In genomic region chr17:37513711-37514110, GRCh38 we compare ENCODE assay signal across 14 cellular contexts. TPM values are rescaled to one million over a fixed set of nuclear protein-coding genes. Genes with fewer than 3 reads are reported as not detected.
DNase-seq lines count a peak whose midpoint lies in the region; ATAC-seq and TF ChIP-seq lines count a peak whose summit lies in the region.
"Had no signal": no experiment of that assay in that cellular context is flagged by ENCODE, and none has a peak within 500 bp of the region (broad histone marks: within the 10 kb centered on the region; RNA-seq: fewer than 3 reads in every experiment).

No MANE protein-coding gene starts in this region.

- H3K14ac ChIP-seq in mesenchymal stem cell (ENCODE audit: low read length in 2 of 2): no peak overlapping the region

- 92% methylated on average over 10 of the region's 10 CpGs for WGBS in mesenchymal stem cell

- no peak overlapping the region for H3K9ac ChIP-seq in mesenchymal stem cell (ENCODE audit: low read length)
- H3K9ac ChIP-seq: GM23248 had no signal

- H2AK5ac ChIP-seq in mesenchymal stem cell (ENCODE audit: low read length, severe bottlenecking): no peak overlapping the region

- no peak overlapping the region for H2BK5ac ChIP-seq in mesenchymal stem cell (ENCODE audit: low read depth, low read length, poor library complexity, severe bottlenecking)

- H4K91ac ChIP-seq in mesenchymal stem cell (ENCODE audit: low read length): no peak overlapping the region

- H3K4me1 ChIP-seq in mesenchymal stem cell (ENCODE audit: control insufficient read depth, insufficient read depth, low read depth, low read length): peaks cover 8% of the 10 kb centered on the region

- H2BK15ac ChIP-seq in mesenchymal stem cell (ENCODE audit: low read depth, poor library complexity, severe bottlenecking): no peak overlapping the region

- no peaks in the 10 kb centered on the region for H3K27me3 ChIP-seq in mesenchymal stem cell (ENCODE audit: control insufficient read depth in 1 of 2, insufficient read depth in 1 of 2, low read length in 2 of 2)

- H3K9me3 ChIP-seq in mesenchymal stem cell (ENCODE audit: control insufficient read depth, low read length): no peaks in the 10 kb centered on the region
- H3K9me3 ChIP-seq: Caco-2 had no signal

- H2BK120ac ChIP-seq in mesenchymal stem cell (ENCODE audit: low read depth, low read length): no peak overlapping the region

- H3K79me1 ChIP-seq in mesenchymal stem cell (replicated peaks; ENCODE audit: low read length, poor library complexity, severe bottlenecking): peaks cover 28% of the 10 kb centered on the region

- peak; percentile 13 for DNase-seq in DMS 273 (lab: John Stamatoyannopoulos, UW; ENCODE audit: unreplicated experiment)
- no peak for DNase-seq in DMS 273 treated with DMSO at 0.1 percent for 48 hours (lab: John Stamatoyannopoulos, UW)
- DNase-seq in COLO829 (ENCODE audit: low spot score): peak; percentile 16
- no peak for DNase-seq in mesenchymal stem cell
- no peak for DNase-seq in NCI-H1417 treated with DMSO at 0.1 percent for 48 hours (lab: John Stamatoyannopoulos, UW)
- no peak for DNase-seq in NCI-H2081 treated with DMSO at 0.1 percent for 48 hours (lab: John Stamatoyannopoulos, UW)
- DNase-seq: Caco-2; CD8-positive, alpha-beta T cell; GM23248 had no signal

- H3K27ac ChIP-seq in VCaP (peak overlapping the region; percentile 93), mesenchymal stem cell (ENCODE audit: low read length, poor library complexity, severe bottlenecking) (no peak overlapping the region)
- H3K27ac ChIP-seq: 22Rv1, GM23248 had no signal

- no peak for TF ChIP-seq CTCF in VCaP (conservative IDR thresholded peaks at IDR 0.05)

- no peak overlapping the region for H3K4me3 ChIP-seq in mesenchymal stem cell (ENCODE audit: insufficient read depth in 1 of 2, low read depth in 1 of 2, low read length in 2 of 2)
- H3K4me3 ChIP-seq: GM12878, GM23248 had no signal

- H2AFZ ChIP-seq in mesenchymal stem cell (ENCODE audit: low read depth, low read length): no peak overlapping the region
- H2AFZ ChIP-seq: GM23248 had no signal

- ATAC-seq in GM19452 (IDR thresholded peaks at IDR 0.05; ENCODE audit: unreplicated experiment): no peak
- ATAC-seq: CD8-positive, alpha-beta T cell; GM12878; HCT116 had no signal

- H3K4ac ChIP-seq in mesenchymal stem cell (ENCODE audit: low read depth in 1 of 2, low read length in 2 of 2): no peak overlapping the region

- peak overlapping the region; percentile 61 for H4K8ac ChIP-seq in mesenchymal stem cell (ENCODE audit: low read length)

- H3K36me3 ChIP-seq in mesenchymal stem cell (ENCODE audit: control insufficient read depth in 1 of 2, insufficient read depth in 2 of 2, low read depth in 1 of 2, low read length in 2 of 2): peaks cover 41 to 84% of the 10 kb centered on the region in 2 experiments

- H3K4me2 ChIP-seq in mesenchymal stem cell (ENCODE audit: low read length, poor library complexity, severe bottlenecking): no peak overlapping the region

- no peak overlapping the region for H3K23ac ChIP-seq in mesenchymal stem cell (ENCODE audit: low read length in 2 of 2)

- H2BK12ac ChIP-seq in mesenchymal stem cell (ENCODE audit: low read length in 2 of 2): no peak overlapping the region

- no peak overlapping the region for H3K18ac ChIP-seq in mesenchymal stem cell (ENCODE audit: low read depth in 1 of 2, low read length in 2 of 2)

RNA-seq across cellular contexts. Expression of gene DUSP14, which starts 24.0 kb away (rescaled TPM):
- 56.5 TPM for polyA plus RNA-seq in mesenchymal stem cell (2013, experiment 1 of 2)
- 61.3 TPM for polyA plus RNA-seq in mesenchymal stem cell (2013, experiment 2 of 2)

Comparison
In these comparisons a context has a peak if more than half of its experiments do, and no peak if none do; other contexts are left out.
1. DNase-seq: peak in DMS 273 (single experiment) and COLO829 (single experiment); none in DMS 273 treated with DMSO at 0.1 percent for 48 hours (single experiment), mesenchymal stem cell (single experiment), NCI-H1417 treated with DMSO at 0.1 percent for 48 hours (single experiment) and NCI-H2081 treated with DMSO at 0.1 percent for 48 hours (single experiment).